In the genomic region with DNA sequence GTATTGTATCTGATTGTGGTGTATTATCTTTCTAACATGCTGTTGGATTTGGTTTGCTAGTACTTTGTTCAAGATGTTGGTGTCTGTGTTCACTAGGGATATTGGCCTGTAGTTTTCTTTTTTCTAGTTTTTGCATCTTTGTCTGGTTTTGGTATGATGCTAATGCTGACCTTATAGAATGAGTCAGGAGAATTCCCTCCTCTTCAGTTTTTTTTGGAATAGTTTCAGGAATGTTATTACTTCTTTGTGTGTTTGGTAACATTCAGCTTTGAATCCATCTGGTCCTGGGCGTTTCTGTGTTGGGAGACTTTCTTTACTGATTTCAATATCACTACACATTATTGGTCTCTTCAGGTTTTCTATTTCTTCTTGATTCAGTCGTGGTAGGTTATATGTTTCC, we compare ENCODE assay signal across 21 cellular contexts.
DNase-seq lines count a peak whose midpoint lies in the region; TF ChIP-seq lines count a peak whose summit lies in the region.
"Had no signal": no experiment of that assay in that cellular context is flagged by ENCODE, and none has a peak within 500 bp of the region (broad histone marks: within the 10 kb centered on the region; RNA-seq: fewer than 3 reads in every experiment).

No MANE protein-coding gene starts in this region.

- DNase-seq in AG09309 (ENCODE audit: low read depth): peak; percentile 63
- DNase-seq in HT1080 (ENCODE audit: low read depth): peak; percentile 42
- DNase-seq in cardiac fibroblast (ENCODE audit: low read depth in 2 of 2): peak; percentile 77 to 84
- peak; percentile 3 for DNase-seq in kidney tubule cell (ENCODE audit: low spot score)
- no peak for DNase-seq in UCSD-AML1 (lab: John Stamatoyannopoulos, UW; ENCODE audit: unreplicated experiment)
- DNase-seq in stimulated activated CD4-positive, alpha-beta T cell treated with anti-CD3 and anti-CD28 coated beads, Interleukin-4, amount 100 ng/mL, for 1 hour: no peak
- DNase-seq in occipital lobe (lab: John Stamatoyannopoulos, UW): no peak
- DNase-seq in NCI-H187 (lab: John Stamatoyannopoulos, UW): no peak
- DNase-seq: activated CD4-positive, alpha-beta T cell treated with anti-CD3 and anti-CD28 coated beads, Interleukin-2, amount 10 ng/mL, durations not matched to agents 7 days and 5 days; activated T-cell treated with anti-CD3 and anti-CD28 coated beads, Interleukin-2, amount 50 U/mL, for 48 hours; amygdala; DMS79 treated with DMSO at 0.1 percent for 48 hours; dorsolateral prefrontal cortex; immature natural killer cell; mesendoderm; NCI-H1092 treated with DMSO at 0.1 percent for 48 hours; small intestine; stomach; T1000 had no signal

- TF ChIP-seq CTCF in AG09309 (IDR thresholded peaks at IDR 0.05; ENCODE audit: control insufficient read depth, insufficient read depth, low read depth, low read length, missing control alignments) (no peak), cardiac fibroblast (IDR thresholded peaks at IDR 0.05; ENCODE audit: low read depth, low read length) (no peak)

- H3K4me3 ChIP-seq in AG09309 (ENCODE audit: control insufficient read depth, low read depth, low read length) (no peak overlapping the region), cardiac fibroblast (replicated peaks in 1 of 2; ENCODE audit: low read depth in 2 of 2, low read length in 2 of 2) (no peak overlapping the region)
- H3K4me3 ChIP-seq: dorsolateral prefrontal cortex, GM12878, SJSA1, stomach had no signal

Comparison
In these comparisons a context has a peak if more than half of its experiments do, and no peak if none do; other contexts are left out.
1. DNase-seq: peak in AG09309 (single experiment), HT1080 (single experiment), cardiac fibroblast (2 of 2) and kidney tubule cell (single experiment); none in UCSD-AML1 (single experiment), stimulated activated CD4-positive, alpha-beta T cell treated with anti-CD3 and anti-CD28 coated beads, Interleukin-4, amount 100 ng/mL, for 1 hour (single experiment), occipital lobe (single experiment) and NCI-H187 (0 of 2).